ENCODE assay signal across 23 cellular contexts in the genomic region with DNA sequence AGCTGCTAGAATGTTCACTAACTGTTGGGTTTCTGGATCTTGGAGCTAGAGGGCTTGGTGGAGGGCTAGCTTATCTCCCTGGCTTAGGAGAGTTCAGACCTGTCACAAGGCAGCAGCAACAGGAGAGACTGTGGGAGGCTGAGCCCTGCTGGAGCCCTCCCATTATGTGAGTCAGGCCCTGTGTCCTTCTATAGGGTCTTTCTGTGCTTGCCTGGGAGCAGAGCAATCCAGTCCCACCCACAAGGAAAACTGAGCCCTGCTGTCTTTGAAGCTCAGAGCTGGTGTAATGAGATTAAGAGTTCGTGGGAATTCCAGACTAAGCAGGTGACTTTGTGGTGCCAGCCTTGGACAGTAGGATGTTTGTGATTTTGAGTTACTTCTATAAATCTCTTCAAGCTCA.
DNase-seq lines count a peak whose midpoint lies in the region; ATAC-seq, FAIRE-seq and TF ChIP-seq lines count a peak whose summit lies in the region.
"Had no signal": no experiment of that assay in that cellular context is flagged by ENCODE, and none has a peak within 500 bp of the region (broad histone marks: within the 10 kb centered on the region; RNA-seq: fewer than 3 reads in every experiment).

No MANE protein-coding gene starts in this region.

- H3K18ac ChIP-seq in mesenchymal stem cell (ENCODE audit: low read depth in 1 of 2, low read length in 2 of 2): peak overlapping the region; percentile 32 to 45

- H3K4me1 ChIP-seq in mesenchymal stem cell (ENCODE audit: control insufficient read depth, insufficient read depth, low read depth, low read length): peaks cover 2% of the 10 kb centered on the region
- H3K4me1 ChIP-seq: BLaER1 had no signal

- no peaks in the 10 kb centered on the region for H3K36me3 ChIP-seq in bronchial epithelial cell (ENCODE audit: control insufficient read depth, insufficient read depth, low read length)
- no peaks in the 10 kb centered on the region for H3K36me3 ChIP-seq in mesenchymal stem cell (ENCODE audit: control insufficient read depth in 1 of 2, insufficient read depth in 2 of 2, low read depth in 1 of 2, low read length in 2 of 2)
- H3K36me3 ChIP-seq: BLaER1 had no signal

- H2BK5ac ChIP-seq in mesenchymal stem cell (ENCODE audit: low read depth, low read length, poor library complexity, severe bottlenecking): no peak overlapping the region

- ATAC-seq in GM21447 (IDR thresholded peaks at IDR 0.05; ENCODE audit: unreplicated experiment): no peak
- ATAC-seq in HG03175 (IDR thresholded peaks at IDR 0.05; ENCODE audit: unreplicated experiment): no peak

- H2AFZ ChIP-seq in mesenchymal stem cell (ENCODE audit: low read depth, low read length): no peak overlapping the region

- no peak overlapping the region for H3K27ac ChIP-seq in mesenchymal stem cell (ENCODE audit: low read length, poor library complexity, severe bottlenecking)
- H3K27ac ChIP-seq: BLaER1, RWPE1 had no signal

- H3K27me3 ChIP-seq in bronchial epithelial cell (ENCODE audit: control insufficient read depth, insufficient read depth, low read length) (no peaks in the 10 kb centered on the region), mesenchymal stem cell (ENCODE audit: control insufficient read depth in 1 of 2, insufficient read depth in 1 of 2, low read length in 2 of 2) (no peaks in the 10 kb centered on the region)
- H3K27me3 ChIP-seq: BLaER1 had no signal

- H2AK5ac ChIP-seq in mesenchymal stem cell (ENCODE audit: low read length, severe bottlenecking): peak overlapping the region; percentile 21

- TF ChIP-seq CTCF in bronchial epithelial cell (IDR thresholded peaks at IDR 0.05; ENCODE audit: insufficient read depth, low read length, severe bottlenecking) (no peak), retinal pigment epithelial cell (conservative IDR thresholded peaks at IDR 0.05; ENCODE audit: low read depth, low read length) (no peak)

- no peak overlapping the region for H4K91ac ChIP-seq in mesenchymal stem cell (ENCODE audit: low read length)

- no peak overlapping the region for H3K23ac ChIP-seq in mesenchymal stem cell (ENCODE audit: low read length in 2 of 2)

- no peaks in the 10 kb centered on the region for H3K9me3 ChIP-seq in mesenchymal stem cell (ENCODE audit: control insufficient read depth, low read length)
- H3K9me3 ChIP-seq: BLaER1 had no signal

- no peak overlapping the region for H4K8ac ChIP-seq in mesenchymal stem cell (ENCODE audit: low read length)

- H3K79me1 ChIP-seq in mesenchymal stem cell (replicated peaks; ENCODE audit: low read length, poor library complexity, severe bottlenecking): no peaks in the 10 kb centered on the region

- no peak overlapping the region for H3K4ac ChIP-seq in mesenchymal stem cell (ENCODE audit: low read depth in 1 of 2, low read length in 2 of 2)

- H3K14ac ChIP-seq in mesenchymal stem cell (ENCODE audit: low read length in 2 of 2): no peak overlapping the region

- no peak overlapping the region for H2BK15ac ChIP-seq in mesenchymal stem cell (ENCODE audit: low read depth, poor library complexity, severe bottlenecking)

- H3K4me2 ChIP-seq in mesenchymal stem cell (ENCODE audit: low read length, poor library complexity, severe bottlenecking): no peak overlapping the region
- H3K4me2 ChIP-seq: BLaER1 had no signal

- no peak overlapping the region for H3K9ac ChIP-seq in mesenchymal stem cell (ENCODE audit: low read length)
- H3K9ac ChIP-seq: BLaER1 had no signal

- WGBS in mesenchymal stem cell: 72% methylated on average over 1 of the region's 1 CpG

- no peak overlapping the region for H2BK120ac ChIP-seq in mesenchymal stem cell (ENCODE audit: low read depth, low read length)

- no peak for FAIRE-seq in bronchial epithelial cell (lab: Jason Lieb, UNC)
- FAIRE-seq: A204.1, GM12892, H54 had no signal

- H3K4me3 ChIP-seq in bronchial epithelial cell (ENCODE audit: low read depth, low read length) (no peak overlapping the region), mesenchymal stem cell (ENCODE audit: insufficient read depth in 1 of 2, low read depth in 1 of 2, low read length in 2 of 2) (no peak overlapping the region), retinal pigment epithelial cell (ENCODE audit: low read length) (no peak overlapping the region)
- H3K4me3 ChIP-seq: BLaER1 had no signal

- DNase-seq in NCI-H82 (lab: John Stamatoyannopoulos, UW) (peak; percentile 76), bronchial epithelial cell (ENCODE audit: low read depth) (peak; percentile 5), mesenchymal stem cell (no peak), retinal pigment epithelial cell (ENCODE audit: low read depth) (peak; percentile 91), hepatic stellate cell (ENCODE audit: low spot score) (no peak)
- DNase-seq in effector CD4-positive, alpha-beta T cell: no peak
- DNase-seq: CD4-positive, CD25-positive, alpha-beta regulatory T cell; DMS153; DND-41; Karpas-422; NCI-H1092; NCI-H146; NCI-H1930; NCI-H2107; NCI-H524 treated with DMSO at 0.1 percent for 48 hours; SHP77 had no signal

- peak overlapping the region; percentile 48 to 87 for H2BK12ac ChIP-seq in mesenchymal stem cell (ENCODE audit: low read length in 2 of 2)

Comparison
In these comparisons a context has a peak if more than half of its experiments do, and no peak if none do; other contexts are left out.
1. DNase-seq: peak in NCI-H82 (single experiment), bronchial epithelial cell (single experiment) and retinal pigment epithelial cell (single experiment); none in mesenchymal stem cell (single experiment), effector CD4-positive, alpha-beta T cell (single experiment) and hepatic stellate cell (single experiment).